In genomic region chr1:76993036-76993435, GRCh38 we compare ENCODE assay signal across 19 cellular contexts.
DNase-seq lines count a peak whose midpoint lies in the region; ATAC-seq and TF ChIP-seq lines count a peak whose summit lies in the region.
"Had no signal": no experiment of that assay in that cellular context is flagged by ENCODE, and none has a peak within 500 bp of the region (broad histone marks: within the 10 kb centered on the region; RNA-seq: fewer than 3 reads in every experiment).

No MANE protein-coding gene starts in this region.

- H3K36me3 ChIP-seq in mammary epithelial cell (ENCODE audit: insufficient read depth, low read length) (no peaks in the 10 kb centered on the region), breast epithelium (no peaks in the 10 kb centered on the region), IMR-90 (ENCODE audit: control insufficient read depth, insufficient read depth, low read length) (no peaks in the 10 kb centered on the region), neural progenitor cell (no peaks in the 10 kb centered on the region), brain microvascular endothelial cell (replicated peaks) (no peaks in the 10 kb centered on the region)
- H3K36me3 ChIP-seq: BLaER1 treated with 17β-estradiol and CSF1 and Interleukin-3, amounts not matched to agents 10 nM and 100 nM had no signal

- H3K9ac ChIP-seq in mammary epithelial cell (ENCODE audit: insufficient read depth, low read length) = no peak overlapping the region
- H3K9ac ChIP-seq in IMR-90 (ENCODE audit: low read depth, low read length) = no peak overlapping the region
- H3K9ac ChIP-seq in neural progenitor cell = no peak overlapping the region
- H3K9ac ChIP-seq: BLaER1 treated with 17β-estradiol and CSF1 and Interleukin-3, amounts not matched to agents 10 nM and 100 nM had no signal

- no peak overlapping the region for H2BK15ac ChIP-seq in IMR-90 (ENCODE audit: low read depth, low read length)

- intact Hi-C loops in mammary epithelial cell (cut with micrococcal nuclease) (no loop called here), breast epithelium (cut with DNase I; ENCODE audit: low total_unique reads) (no loop called here), IMR-90 (cut with micrococcal nuclease) (no loop called here)

- BruUV-seq in mammary epithelial cell (replicated peaks; lab: Mats Ljungman, UMichigan) (no TSS peak), IMR-90 (replicated peaks; lab: Mats Ljungman, UMichigan) (no TSS peak)

- no peak for ATAC-seq in IMR-90 (ENCODE audit: low read depth)
- ATAC-seq: A549; CD8-positive, alpha-beta T cell had no signal

- H3K9me3 Mint-ChIP-seq in glutamatergic neuron (ENCODE audit: unreplicated experiment) (no peaks in the 10 kb centered on the region), neural progenitor cell (no peaks in the 10 kb centered on the region)
- H3K9me3 Mint-ChIP-seq: CD4-positive, alpha-beta T cell; CD8-positive, alpha-beta T cell had no signal

- no peak overlapping the region for H2BK120ac ChIP-seq in IMR-90 (ENCODE audit: low read depth, low read length)

- no peaks in the 10 kb centered on the region for H3K79me1 ChIP-seq in IMR-90 (ENCODE audit: low read depth in 1 of 2, low read length in 2 of 2)

- H3F3A ChIP-seq in neural progenitor cell (ENCODE audit: low read depth) = no peaks in the 10 kb centered on the region

- no peak for TF ChIP-seq RAD21 in IMR-90 (IDR thresholded peaks at IDR 0.05; ENCODE audit: low read length)

- H3K23ac ChIP-seq in IMR-90 (ENCODE audit: low read depth, low read length) = no peak overlapping the region

- no peak for TF ChIP-seq CTCF in mammary epithelial cell (conservative IDR thresholded peaks at IDR 0.05 in 1 of 2, IDR thresholded peaks at IDR 0.05 in 1 of 2; ENCODE audit: extremely low read depth in 1 of 2, insufficient read depth in 1 of 2, low read depth in 1 of 2, low read length in 2 of 2)
- no peak for TF ChIP-seq CTCF in breast epithelium (IDR thresholded peaks at IDR 0.05)
- TF ChIP-seq CTCF in IMR-90 (conservative IDR thresholded peaks at IDR 0.05; ENCODE audit: low read depth, low read length) = no peak
- TF ChIP-seq CTCF in glutamatergic neuron (IDR thresholded peaks at IDR 0.05; ENCODE audit: partially characterized antibody, unreplicated experiment) = no peak
- no peak for TF ChIP-seq CTCF in neural progenitor cell (IDR thresholded peaks at IDR 0.05)
- no peak for TF ChIP-seq CTCF in brain microvascular endothelial cell (IDR thresholded peaks at IDR 0.05; ENCODE audit: low read depth, low read length, missing control alignments)

- H4K20me1 ChIP-seq in mammary epithelial cell (ENCODE audit: insufficient read depth, low read length) = no peaks in the 10 kb centered on the region
- no peaks in the 10 kb centered on the region for H4K20me1 ChIP-seq in IMR-90 (ENCODE audit: insufficient read depth, low read length)
- no peaks in the 10 kb centered on the region for H4K20me1 ChIP-seq in neural progenitor cell (ENCODE audit: low read depth)
- H4K20me1 ChIP-seq: BLaER1 treated with 17β-estradiol and CSF1 and Interleukin-3, amounts not matched to agents 10 nM and 100 nM had no signal

- H3K79me2 ChIP-seq in mammary epithelial cell (ENCODE audit: insufficient read depth, low read length) = peaks cover 21% of the 10 kb centered on the region
- H3K79me2 ChIP-seq in neural progenitor cell (ENCODE audit: low read depth) = no peaks in the 10 kb centered on the region

- H4K5ac ChIP-seq in IMR-90 (ENCODE audit: low read depth, low read length) = no peak overlapping the region

- H3K9me1 ChIP-seq in IMR-90 (ENCODE audit: insufficient read depth, low read length) = no peaks in the 10 kb centered on the region

- H3K27ac ChIP-seq in mammary epithelial cell (ENCODE audit: insufficient read depth, low read depth, low read length) (no peak overlapping the region), breast epithelium (no peak overlapping the region), IMR-90 (ENCODE audit: insufficient read depth, low read length) (no peak overlapping the region), neural progenitor cell (no peak overlapping the region), brain microvascular endothelial cell (no peak overlapping the region)
- H3K27ac ChIP-seq: 22Rv1; A549; BLaER1 treated with 17β-estradiol and CSF1 and Interleukin-3, amounts not matched to agents 10 nM and 100 nM; C4-2B had no signal

- H3K36me3 Mint-ChIP-seq in glutamatergic neuron (ENCODE audit: unreplicated experiment) = no peaks in the 10 kb centered on the region
- peaks cover 22% of the 10 kb centered on the region for H3K36me3 Mint-ChIP-seq in neural progenitor cell
- H3K36me3 Mint-ChIP-seq: CD8-positive, alpha-beta T cell had no signal

- WGBS in mammary epithelial cell (ENCODE audit: low coverage, missing lambda C conversion rate) = 100% methylated on average over 1 of the region's 1 CpG
- WGBS in IMR-90 (ENCODE audit: extremely low coverage in 2 of 2, insufficient read length in 1 of 2), 2 experiments = no CpG with 5 or more reads among the region's 1 CpG

- H3K9me3 ChIP-seq in mammary epithelial cell (replicated peaks; ENCODE audit: insufficient read depth, low read length) (no peaks in the 10 kb centered on the region), breast epithelium (no peaks in the 10 kb centered on the region), IMR-90 (ENCODE audit: control insufficient read depth, insufficient read depth, low read length) (no peaks in the 10 kb centered on the region), neural progenitor cell (ENCODE audit: low read depth) (no peaks in the 10 kb centered on the region)
- H3K9me3 ChIP-seq: A549; BLaER1 treated with 17β-estradiol and CSF1 and Interleukin-3, amounts not matched to agents 10 nM and 100 nM; Caco-2 had no signal

- no peak overlapping the region for H4K8ac ChIP-seq in IMR-90 (ENCODE audit: low read depth in 2 of 2, low read length in 2 of 2)

- no peak overlapping the region for H3K4me2 ChIP-seq in mammary epithelial cell (ENCODE audit: insufficient read depth, low read depth, low read length)
- no peak overlapping the region for H3K4me2 ChIP-seq in IMR-90 (ENCODE audit: low read depth, low read length)
- no peak overlapping the region for H3K4me2 ChIP-seq in neural progenitor cell
- H3K4me2 ChIP-seq: A549; BLaER1 treated with 17β-estradiol and CSF1 and Interleukin-3, amounts not matched to agents 10 nM and 100 nM had no signal

- H3K4me1 ChIP-seq in mammary epithelial cell (ENCODE audit: insufficient read depth, low read length) (peaks cover 21% of the 10 kb centered on the region), breast epithelium (no peaks in the 10 kb centered on the region), IMR-90 (ENCODE audit: control insufficient read depth, insufficient read depth, low read length) (no peaks in the 10 kb centered on the region), neural progenitor cell (no peaks in the 10 kb centered on the region)
- H3K4me1 ChIP-seq: BLaER1 treated with 17β-estradiol and CSF1 and Interleukin-3, amounts not matched to agents 10 nM and 100 nM; Caco-2 had no signal

- DNase-seq in mammary epithelial cell = no peak
- DNase-seq in breast epithelium (ENCODE audit: low spot score in 2 of 2) = no peak
- DNase-seq in IMR-90 = no peak
- DNase-seq in glutamatergic neuron = no peak
- DNase-seq in neural progenitor cell (ENCODE audit: low spot score) = no peak
- no peak for DNase-seq in activated CD4-positive, alpha-beta T cell treated with anti-CD3 and anti-CD28 coated beads, Interleukin-2, amount 50 U/mL, for 4 hours
- DNase-seq in brain microvascular endothelial cell = no peak
- DNase-seq: AML-193; Caco-2; Calu3; CD4-positive, alpha-beta T cell; CD8-positive, alpha-beta T cell; DMS79 treated with DMSO at 0.1 percent for 48 hours; GF-D8 had no signal

- H2AK9ac ChIP-seq in IMR-90 (replicated peaks; ENCODE audit: low read depth, low read length, poor library complexity) = no peak overlapping the region

- H2AK5ac ChIP-seq in IMR-90 (ENCODE audit: low read depth, low read length) = no peak overlapping the region

- in situ Hi-C loops in mammary epithelial cell (cut with MboI; ENCODE audit: low sequenced_read_pairs in 2 of 2) (no loop called here), IMR-90 (cut with MboI; ENCODE audit: low sequenced_read_pairs) (no loop called here), brain microvascular endothelial cell (cut with HindIII; ENCODE audit: low pct_ligation_motif_present, low sequenced_read_pairs) (no loop called here)

- POLR2A ChIA-PET in IMR-90 (lab: Charles Lee; ENCODE audit: unreplicated experiment) = no interaction called here

- H3K27me3 ChIP-seq in mammary epithelial cell (ENCODE audit: insufficient read depth, low read length) (no peaks in the 10 kb centered on the region), breast epithelium (no peaks in the 10 kb centered on the region), IMR-90 (ENCODE audit: control insufficient read depth, insufficient read depth, low read length) (no peaks in the 10 kb centered on the region; the same call in 1 of the 2 replicates), neural progenitor cell (no peaks in the 10 kb centered on the region), brain microvascular endothelial cell (replicated peaks) (no peaks in the 10 kb centered on the region)
- H3K27me3 ChIP-seq: BLaER1 treated with 17β-estradiol and CSF1 and Interleukin-3, amounts not matched to agents 10 nM and 100 nM had no signal

- H3K14ac ChIP-seq in IMR-90 (replicated peaks; ENCODE audit: low read depth, low read length) = no peak overlapping the region

- peak overlapping the region; percentile 49 for H3K27ac Mint-ChIP-seq in glutamatergic neuron (ENCODE audit: unreplicated experiment)
- peak overlapping the region; percentile 6 for H3K27ac Mint-ChIP-seq in neural progenitor cell
- H3K27ac Mint-ChIP-seq: B cell; CD4-positive, alpha-beta T cell; CD8-positive, alpha-beta T cell had no signal

- no peaks in the 10 kb centered on the region for H3K27me3 Mint-ChIP-seq in glutamatergic neuron (ENCODE audit: unreplicated experiment)
- peaks cover 2% of the 10 kb centered on the region for H3K27me3 Mint-ChIP-seq in neural progenitor cell (ENCODE audit: insufficient read depth, low read depth)
- H3K27me3 Mint-ChIP-seq: B cell had no signal

- TF ChIP-seq POLR2A in breast epithelium (IDR thresholded peaks at IDR 0.05) = no peak
- TF ChIP-seq POLR2A in IMR-90 (IDR thresholded peaks at IDR 0.05; ENCODE audit: low read depth, low read length) = no peak

- H3K56ac ChIP-seq in IMR-90 (ENCODE audit: extremely low read depth, insufficient read depth, low read length) = no peak overlapping the region

- CTCF ChIA-PET in mammary epithelial cell (lab: Charles Lee; ENCODE audit: low non-redundant PET) = no interaction called here
- CTCF ChIA-PET in IMR-90 (lab: Yijun Ruan, JAX) = no interaction called here

- H3K4me1 Mint-ChIP-seq in glutamatergic neuron (ENCODE audit: low read depth, unreplicated experiment) (peaks cover 11% of the 10 kb centered on the region), neural progenitor cell (peaks cover 4% of the 10 kb centered on the region)
- H3K4me1 Mint-ChIP-seq: B cell had no signal

- H2BK5ac ChIP-seq in IMR-90 (ENCODE audit: low read depth, low read length, poor library complexity, severe bottlenecking) = no peak overlapping the region

- H3K4me3 ChIP-seq in mammary epithelial cell (replicated peaks in 1 of 3; ENCODE audit: insufficient read depth in 1 of 3, low read depth in 2 of 3, low read length in 3 of 3) (no peak overlapping the region), breast epithelium (no peak overlapping the region), IMR-90 (ENCODE audit: insufficient read depth, low read depth, low read length) (no peak overlapping the region), neural progenitor cell (no peak overlapping the region), brain microvascular endothelial cell (ENCODE audit: low read depth, low read length) (no peak overlapping the region)
- H3K4me3 ChIP-seq: A549; BLaER1 treated with 17β-estradiol and CSF1 and Interleukin-3, amounts not matched to agents 10 nM and 100 nM had no signal

- no peak overlapping the region for H2BK20ac ChIP-seq in IMR-90 (ENCODE audit: low read depth, low read length)

- no peak overlapping the region for H4K91ac ChIP-seq in IMR-90 (ENCODE audit: insufficient read depth, low read depth, low read length)

- dilution Hi-C loops in mammary epithelial cell (cut with HindIII; ENCODE audit: low sequenced_read_pairs) (no loop called here), IMR-90 (cut with HindIII; ENCODE audit: low sequenced_read_pairs, unreplicated experiment) (no loop called here)

- no peak overlapping the region for H3K4ac ChIP-seq in IMR-90 (ENCODE audit: low read depth, low read length)

- H3K4me3 Mint-ChIP-seq in glutamatergic neuron (ENCODE audit: unreplicated experiment) (peak overlapping the region; percentile 8), neural progenitor cell (no peak overlapping the region)
- H3K4me3 Mint-ChIP-seq: B cell; CD4-positive, alpha-beta T cell; CD8-positive, alpha-beta T cell had no signal

- peak overlapping the region; percentile 9 for H2AFZ ChIP-seq in mammary epithelial cell (ENCODE audit: low read depth, low read length)
- H2AFZ ChIP-seq in IMR-90 (replicated peaks; ENCODE audit: low read length, poor library complexity) = no peak overlapping the region
- no peak overlapping the region for H2AFZ ChIP-seq in neural progenitor cell (replicated peaks)

- no peak overlapping the region for H3K18ac ChIP-seq in IMR-90 (ENCODE audit: low read depth, low read length)
